13 cellular contexts compared by ENCODE assay signal in the genomic region with DNA sequence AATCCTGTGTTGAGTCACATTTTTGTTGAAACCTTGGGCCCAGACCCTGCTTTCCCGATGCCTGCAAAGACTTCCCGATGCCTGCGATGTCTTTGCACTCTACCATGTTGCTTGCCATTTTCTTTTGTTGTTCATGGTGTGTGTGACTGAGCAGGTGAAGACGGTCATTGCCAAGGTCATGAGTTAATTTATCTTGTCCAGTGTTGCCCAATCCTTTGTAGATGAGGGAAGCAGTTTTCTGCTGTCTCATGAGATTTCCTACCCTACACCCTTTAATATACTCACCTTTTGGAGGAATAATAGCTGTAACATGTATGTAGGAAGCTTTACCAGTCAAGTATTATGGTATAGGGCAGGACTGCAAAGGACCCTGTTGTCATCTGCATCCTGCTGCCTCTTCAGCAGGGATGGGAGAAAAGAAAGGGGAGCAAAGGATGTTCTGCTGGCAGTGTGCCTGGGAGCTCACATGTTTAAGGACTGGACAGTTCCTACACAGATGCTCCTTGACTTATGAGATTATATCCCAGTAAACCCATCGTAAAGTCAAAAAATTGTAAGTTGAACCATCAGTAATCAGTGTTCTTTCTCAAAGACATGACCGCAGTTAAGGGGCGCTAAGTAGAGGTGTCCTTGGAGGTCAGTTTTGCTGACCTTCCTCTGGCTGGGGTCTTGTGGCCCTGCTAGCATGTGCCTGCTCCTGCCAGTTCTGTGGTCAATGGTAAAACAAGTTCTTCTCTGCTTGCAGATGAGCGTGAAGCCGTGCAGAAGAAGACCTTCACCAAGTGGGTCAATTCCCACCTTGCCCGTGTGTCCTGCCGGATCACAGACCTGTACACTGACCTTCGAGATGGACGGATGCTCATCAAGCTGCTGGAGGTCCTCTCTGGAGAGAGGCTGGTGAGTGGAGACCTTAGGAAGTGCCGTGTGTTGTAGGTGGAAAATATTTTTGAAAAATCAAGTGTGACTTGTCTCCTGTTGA.
A peak's percentile ranks its signal among the peaks of the same experiment; 100 is the strongest.
DNase-seq lines count a peak whose midpoint lies in the region; ATAC-seq and TF ChIP-seq lines count a peak whose summit lies in the region.
"Had no signal": no experiment of that assay in that cellular context is flagged by ENCODE, and none has a peak within 500 bp of the region (broad histone marks: within the 10 kb centered on the region; RNA-seq: fewer than 3 reads in every experiment).

No MANE protein-coding gene starts in this region.

- H3K4me3 ChIP-seq in BLaER1 (no peak overlapping the region), dorsolateral prefrontal cortex (no peak overlapping the region), neutrophil (ENCODE audit: low read depth in 1 of 2, low read length in 1 of 2) (peak overlapping the region in 1 of 2 experiments; percentile 7), hepatocyte (no peak overlapping the region)

- peak overlapping the region; percentile 62; the same call in 1 of the 2 replicates for H3K27ac ChIP-seq in BLaER1
- peak overlapping the region in 36 of 59 donors; percentile 1 to 70 (median 42) for H3K27ac ChIP-seq in dorsolateral prefrontal cortex
- peak overlapping the region; percentile 75 for H3K27ac ChIP-seq in neutrophil
- no peak overlapping the region for H3K27ac ChIP-seq in hepatocyte

- H3K9me2 ChIP-seq in hepatocyte (replicated peaks; ENCODE audit: insufficient read depth): no peaks in the 10 kb centered on the region

- no peak for TF ChIP-seq EP300 in Ishikawa (IDR thresholded peaks at IDR 0.05; ENCODE audit: borderline replicate concordance)

- H3K79me2 ChIP-seq in hepatocyte: peaks cover 100% of the 10 kb centered on the region

- intact Hi-C loops in dorsolateral prefrontal cortex (cut with DNase I): no loop called here

- TF ChIP-seq CTCF in dorsolateral prefrontal cortex (IDR thresholded peaks at IDR 0.05 in 54 of 56, conservative IDR thresholded peaks at IDR 0.05 in 2 of 56; ENCODE audit: low read depth in 1 of 56, partially characterized antibody in 56 of 56) (no peak), neutrophil (IDR thresholded peaks at IDR 0.05) (no peak), hepatocyte (IDR thresholded peaks at IDR 0.05; ENCODE audit: poor library complexity) (no peak)

- WGBS in hepatocyte (ENCODE audit: low lambda C conversion rate, missing lambda C conversion rate): 95% methylated on average over 14 of the region's 14 CpGs

- H3K9me3 ChIP-seq in BLaER1 (no peaks in the 10 kb centered on the region; the same call in 1 of the 2 replicates), neutrophil (no peaks in the 10 kb centered on the region), hepatocyte (ENCODE audit: low read depth) (no peaks in the 10 kb centered on the region)

- H3K27me3 ChIP-seq in BLaER1 (no peaks in the 10 kb centered on the region), dorsolateral prefrontal cortex (no peaks in the 10 kb centered on the region), neutrophil (no peaks in the 10 kb centered on the region), hepatocyte (no peaks in the 10 kb centered on the region)

- peaks cover 100% of the 10 kb centered on the region for H3K4me1 ChIP-seq in BLaER1
- H3K4me1 ChIP-seq in neutrophil (ENCODE audit: control insufficient read depth in 1 of 2, insufficient read depth in 1 of 2, low read depth in 1 of 2, low read length in 1 of 2): peaks cover 82 to 86% of the 10 kb centered on the region in 2 experiments
- H3K4me1 ChIP-seq in hepatocyte (ENCODE audit: insufficient read depth): peaks cover 26% of the 10 kb centered on the region

- H3K9ac ChIP-seq in BLaER1: no peak overlapping the region

- DNase-seq in dorsolateral prefrontal cortex (no peak), SKM-1 treated with dmso at 0.1 percent for 144 hours (lab: John Stamatoyannopoulos, UW; ENCODE audit: unreplicated experiment) (no peak), NK-92 (lab: John Stamatoyannopoulos, UW; ENCODE audit: unreplicated experiment) (no peak), hepatocyte (ENCODE audit: low spot score) (no peak)
- DNase-seq: activated CD8-positive, alpha-beta memory T cell treated with anti-CD3 and anti-CD28 coated beads for 24 hours; aorta; NCI-H1417; occipital lobe; SW 1271 had no signal

- no peak for TF ChIP-seq RAD21 in Ishikawa (IDR thresholded peaks at IDR 0.05; ENCODE audit: low read depth)

- H2AFZ ChIP-seq in hepatocyte: no peak overlapping the region

- H4K20me1 ChIP-seq in BLaER1: peaks cover 86% of the 10 kb centered on the region
- peaks cover 96% of the 10 kb centered on the region for H4K20me1 ChIP-seq in hepatocyte (ENCODE audit: insufficient read depth, poor library complexity, severe bottlenecking)

- H3K36me3 ChIP-seq in BLaER1 (peaks cover 74% of the 10 kb centered on the region), neutrophil (no peaks in the 10 kb centered on the region), hepatocyte (replicated peaks; ENCODE audit: insufficient read depth, low read depth) (no peaks in the 10 kb centered on the region)

- ATAC-seq in GM21367 (IDR thresholded peaks at IDR 0.05; ENCODE audit: unreplicated experiment): no peak

- peak overlapping the region; percentile 98 for H3K4me2 ChIP-seq in BLaER1
- no peak overlapping the region for H3K4me2 ChIP-seq in hepatocyte

TF ChIP-seq in Ishikawa, 13 proteins besides CTCF, POLR2A, EP300 and RAD21:
- TF ChIP-seq, protein P1, sequence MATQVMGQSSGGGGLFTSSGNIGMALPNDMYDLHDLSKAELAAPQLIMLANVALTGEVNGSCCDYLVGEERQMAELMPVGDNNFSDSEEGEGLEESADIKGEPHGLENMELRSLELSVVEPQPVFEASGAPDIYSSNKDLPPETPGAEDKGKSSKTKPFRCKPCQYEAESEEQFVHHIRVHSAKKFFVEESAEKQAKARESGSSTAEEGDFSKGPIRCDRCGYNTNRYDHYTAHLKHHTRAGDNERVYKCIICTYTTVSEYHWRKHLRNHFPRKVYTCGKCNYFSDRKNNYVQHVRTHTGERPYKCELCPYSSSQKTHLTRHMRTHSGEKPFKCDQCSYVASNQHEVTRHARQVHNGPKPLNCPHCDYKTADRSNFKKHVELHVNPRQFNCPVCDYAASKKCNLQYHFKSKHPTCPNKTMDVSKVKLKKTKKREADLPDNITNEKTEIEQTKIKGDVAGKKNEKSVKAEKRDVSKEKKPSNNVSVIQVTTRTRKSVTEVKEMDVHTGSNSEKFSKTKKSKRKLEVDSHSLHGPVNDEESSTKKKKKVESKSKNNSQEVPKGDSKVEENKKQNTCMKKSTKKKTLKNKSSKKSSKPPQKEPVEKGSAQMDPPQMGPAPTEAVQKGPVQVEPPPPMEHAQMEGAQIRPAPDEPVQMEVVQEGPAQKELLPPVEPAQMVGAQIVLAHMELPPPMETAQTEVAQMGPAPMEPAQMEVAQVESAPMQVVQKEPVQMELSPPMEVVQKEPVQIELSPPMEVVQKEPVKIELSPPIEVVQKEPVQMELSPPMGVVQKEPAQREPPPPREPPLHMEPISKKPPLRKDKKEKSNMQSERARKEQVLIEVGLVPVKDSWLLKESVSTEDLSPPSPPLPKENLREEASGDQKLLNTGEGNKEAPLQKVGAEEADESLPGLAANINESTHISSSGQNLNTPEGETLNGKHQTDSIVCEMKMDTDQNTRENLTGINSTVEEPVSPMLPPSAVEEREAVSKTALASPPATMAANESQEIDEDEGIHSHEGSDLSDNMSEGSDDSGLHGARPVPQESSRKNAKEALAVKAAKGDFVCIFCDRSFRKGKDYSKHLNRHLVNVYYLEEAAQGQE (IDR thresholded peaks at IDR 0.05; ENCODE audit: low read depth): peak; percentile 34; the same call in 1 of the 2 replicates
- TF ChIP-seq CREB1 (IDR thresholded peaks at IDR 0.05; ENCODE audit: low read depth): no peak
